8 cellular contexts compared by ENCODE assay signal in genomic region chr19:1130801-1131717, GRCh38. TPM values are rescaled to one million over a fixed set of nuclear protein-coding genes. Genes with fewer than 3 reads are reported as not detected.
DNase-seq lines count a peak whose midpoint lies in the region; ATAC-seq and TF ChIP-seq lines count a peak whose summit lies in the region.

No MANE protein-coding gene starts in this region.

- no peaks in the 10 kb centered on the region for H3K9me3 ChIP-seq in CD4-positive, alpha-beta memory T cell (ENCODE audit: control insufficient read depth in 1 of 2, low read length in 2 of 2)
- no peaks in the 10 kb centered on the region for H3K9me3 ChIP-seq in OCI-LY7 (ENCODE audit: low read length)
- no peaks in the 10 kb centered on the region for H3K9me3 ChIP-seq in breast epithelium
- H3K9me3 ChIP-seq in mucosa of descending colon = no peaks in the 10 kb centered on the region
- no peaks in the 10 kb centered on the region for H3K9me3 ChIP-seq in tibial nerve

- peaks cover 0 to 2% (median 0%) of the 10 kb centered on the region in 8 donors for H3K9me3 Mint-ChIP-seq in CD4-positive, alpha-beta memory T cell

- peaks cover 12% of the 10 kb centered on the region for H3K36me3 ChIP-seq in CD4-positive, alpha-beta memory T cell (ENCODE audit: insufficient read depth, low read length)
- peaks cover 18% of the 10 kb centered on the region; the same call in 1 of the 2 replicates for H3K36me3 ChIP-seq in OCI-LY7 (ENCODE audit: insufficient read depth, low read length)
- H3K36me3 ChIP-seq in breast epithelium = no peaks in the 10 kb centered on the region
- peaks cover 4% of the 10 kb centered on the region for H3K36me3 ChIP-seq in mucosa of descending colon (ENCODE audit: low read depth)
- peaks cover 0 to 41% (median 13%) of the 10 kb centered on the region in 3 donors for H3K36me3 ChIP-seq in tibial nerve

- no peaks in the 10 kb centered on the region; the same call in 1 of the 2 replicates for H4K20me1 ChIP-seq in OCI-LY7 (ENCODE audit: insufficient read depth, low read length)

- no peaks in the 10 kb centered on the region for H3K27me3 ChIP-seq in CD4-positive, alpha-beta memory T cell (ENCODE audit: insufficient read depth, low read length)
- no peaks in the 10 kb centered on the region for H3K27me3 ChIP-seq in breast epithelium
- no peaks in the 10 kb centered on the region for H3K27me3 ChIP-seq in tibial nerve

- no peaks in the 10 kb centered on the region for H3K9me2 ChIP-seq in OCI-LY7 (ENCODE audit: insufficient read depth, low read length)

- peaks cover 6 to 35% (median 20%) of the 10 kb centered on the region in 4 donors for H3K4me1 Mint-ChIP-seq in CD4-positive, alpha-beta memory T cell

- no peaks in the 10 kb centered on the region for H3K79me2 ChIP-seq in OCI-LY7 (ENCODE audit: insufficient read depth, low read depth, low read length)

- H3K27me3 Mint-ChIP-seq in CD4-positive, alpha-beta memory T cell = no peaks in the 10 kb centered on the region

- peak overlapping the region; percentile 61 to 89 for H3K4me3 ChIP-seq in CD4-positive, alpha-beta memory T cell (ENCODE audit: low read length in 2 of 2)
- H3K4me3 ChIP-seq in OCI-LY7 (ENCODE audit: low read depth, low read length, poor library complexity, severe bottlenecking) = peak overlapping the region; percentile 71
- H3K4me3 ChIP-seq in breast epithelium = peak overlapping the region; percentile 64 to 100 (median 70)
- peak overlapping the region; percentile 44 for H3K4me3 ChIP-seq in mucosa of descending colon
- H3K4me3 ChIP-seq in tibial nerve = peak overlapping the region; percentile 50 to 97 (median 76)

- peaks cover 0 to 17% of the 10 kb centered on the region in 2 donors for H3K36me3 Mint-ChIP-seq in CD4-positive, alpha-beta memory T cell

- no peak for TF ChIP-seq EP300 in tibial nerve (IDR thresholded peaks at IDR 0.05)

- H3K4me2 ChIP-seq in OCI-LY7 (ENCODE audit: low read length) = peak overlapping the region; percentile 99

- CTCF ChIA-PET in CD4-positive, alpha-beta memory T cell (lab: Charles Lee; ENCODE audit: partially characterized antibody) = interaction anchor here (1.0 to 2.2 kb wide), 6 partner anchors 9 to 64 kb away, joined by 3 to 10 read pairs (median 4); partner anchors contain the start of gene ARHGAP45
- CTCF ChIA-PET in OCI-LY7 (lab: Charles Lee; ENCODE audit: unreplicated experiment) = interaction anchor here (0.9 kb wide), 1 partner anchor 18 kb away, joined by 5 read pairs; no protein-coding TSS in a partner anchor

- H3K27ac Mint-ChIP-seq in CD4-positive, alpha-beta memory T cell = peak overlapping the region; percentile 85 to 95 (median 94)

- intact Hi-C loops in CD4-positive, alpha-beta memory T cell (cut with micrococcal nuclease) = loop anchor here (5.0 kb wide), 2 partner anchors 34 to 61 kb away; partner anchors contain the start of gene POLR2E
- intact Hi-C loops in OCI-LY7 (cut with micrococcal nuclease; ENCODE audit: unreplicated experiment) (loop anchor here (5.0 kb wide), 1 partner anchor 41 kb away; the partner anchor contains the start of gene SBNO2), breast epithelium (cut with DNase I; ENCODE audit: low total_unique reads) (loop anchor here (10.0 kb wide), 1 partner anchor 54 kb away; no protein-coding TSS in a partner anchor), mucosa of descending colon (cut with DNase I, micrococcal nuclease) (no loop called here)

- no peak overlapping the region for H2AFZ ChIP-seq in OCI-LY7 (ENCODE audit: low read length)

- H3K27ac ChIP-seq in CD4-positive, alpha-beta memory T cell (ENCODE audit: low read depth, low read length) = peak overlapping the region; percentile 90
- H3K27ac ChIP-seq in OCI-LY7 (ENCODE audit: low read depth, low read length, poor library complexity, severe bottlenecking) (peak overlapping the region; percentile 85), breast epithelium (peak overlapping the region; percentile 86 to 99), tibial nerve (peak overlapping the region; percentile 62 to 94 (median 92))

- TF ChIP-seq POLR2A in breast epithelium (IDR thresholded peaks at IDR 0.05) (no peak), tibial nerve (IDR thresholded peaks at IDR 0.05) (no peak)

- DNase-seq in CD4-positive, alpha-beta memory T cell = peak; percentile 53 to 70 (median 60)
- DNase-seq in OCI-LY7 (ENCODE audit: low spot score) (peak; percentile 41), breast epithelium (ENCODE audit: low spot score in 2 of 2) (no peak), mucosa of descending colon (peak in 2 of 3 donors; percentile 63 to 85), tibial nerve (ENCODE audit: low spot score in 2 of 2) (no peak), cerebellar cortex (ENCODE audit: low spot score) (no peak)

- H3K4me3 Mint-ChIP-seq in CD4-positive, alpha-beta memory T cell = peak overlapping the region; percentile 85 to 92 (median 88)

- 58 to 63% methylated on average over 11 to 22 of the region's 22 CpGs for whole genome bisulfite sequencing in tibial nerve, 2 donors

- POLR2A ChIA-PET in CD4-positive, alpha-beta memory T cell (lab: Charles Lee; ENCODE audit: partially characterized antibody) = interaction anchor here (0.5 to 4.7 kb wide), 35 partner anchors 8 to 222 kb away, joined by 3 to 42 read pairs (median 5); partner anchors contain the start of genes ABCA7, ARHGAP45, CIRBP and CNN2
- POLR2A ChIA-PET in OCI-LY7 (lab: Charles Lee) = no interaction called here

- no TSS peak for BruUV-seq in OCI-LY7 (replicated peaks; lab: Mats Ljungman, UMichigan)

- ATAC-seq in mucosa of descending colon (peak; percentile 10), GM19023 (IDR thresholded peaks at IDR 0.05; ENCODE audit: unreplicated experiment) (no peak), GM19395 (IDR thresholded peaks at IDR 0.05; ENCODE audit: unreplicated experiment) (no peak)

- TF ChIP-seq CTCF in OCI-LY7 (conservative IDR thresholded peaks at IDR 0.05; ENCODE audit: low read length) (no peak), breast epithelium (IDR thresholded peaks at IDR 0.05) (no peak), mucosa of descending colon (IDR thresholded peaks at IDR 0.05) (no peak), tibial nerve (IDR thresholded peaks at IDR 0.05) (no peak)

- H3K4me1 ChIP-seq in CD4-positive, alpha-beta memory T cell (ENCODE audit: insufficient read depth, low read length) = peaks cover 55% of the 10 kb centered on the region
- H3K4me1 ChIP-seq in OCI-LY7 (ENCODE audit: insufficient read depth, low read length, poor library complexity, severe bottlenecking) (peaks cover 34% of the 10 kb centered on the region), breast epithelium (peaks cover 29 to 36% of the 10 kb centered on the region in 2 donors), mucosa of descending colon (ENCODE audit: low read depth) (peaks cover 52% of the 10 kb centered on the region), tibial nerve (peaks cover 0 to 91% (median 43%) of the 10 kb centered on the region in 4 donors)

RNA-seq across cellular contexts. Expression of gene GPX4, which starts 27.3 kb away (rescaled TPM):
- total RNA-seq in CD4-positive, alpha-beta memory T cell = 100 to 1,000 TPM; 210 to 220 TPM
- polyA plus RNA-seq in CD4-positive, alpha-beta memory T cell = 100 to 1,000 TPM; 399 to 406 TPM
- 184 and 203 TPM in 2 replicates for total RNA-seq in OCI-LY7 (2014; rRNA removed; shearing (Covaris generic))
- total RNA-seq in OCI-LY7 (2022) (148 and 156 TPM in 2 replicates), breast epithelium (1,000 to 10,000 TPM in 1 of 3 donors, 100 to 1,000 TPM in 2; 357 to 1,796 (median 492) TPM), mucosa of descending colon (100 to 1,000 TPM; 126 to 187 (median 144) TPM), tibial nerve (100 to 1,000 TPM; 337 to 518 (median 493) TPM)

RNA-seq across cellular contexts. Expression of gene POLR2E, which starts 35.9 kb away (rescaled TPM):
- total RNA-seq in CD4-positive, alpha-beta memory T cell = 10 to 100 TPM; 76.0 to 80.0 TPM
- polyA plus RNA-seq in CD4-positive, alpha-beta memory T cell = 100 to 1,000 TPM; 167 to 197 TPM
- 153 and 165 TPM in 2 replicates for total RNA-seq in OCI-LY7 (2014; rRNA removed; shearing (Covaris generic))
- total RNA-seq in OCI-LY7 (2022) = 160 and 193 TPM in 2 replicates
- total RNA-seq in breast epithelium = 100 to 1,000 TPM in 1 of 3 donors, 10 to 100 TPM in 2; 65.9 to 175 (median 89.1) TPM
- 100 to 1,000 TPM; 108 to 138 (median 133) TPM for total RNA-seq in mucosa of descending colon
- 100 to 1,000 TPM in 3 of 4 donors, 10 to 100 TPM in 1; 81.6 to 136 (median 121) TPM for total RNA-seq in tibial nerve

RNA-seq across cellular contexts. Expression of gene SBNO2, which starts 43.0 kb away (rescaled TPM):
- 10 to 100 TPM; 92.6 to 98.6 TPM for total RNA-seq in CD4-positive, alpha-beta memory T cell
- polyA plus RNA-seq in CD4-positive, alpha-beta memory T cell = 1 to 10 TPM in 1 of 2 donors, under 1 TPM in 1; 0.37 to 3.5 TPM
- total RNA-seq in OCI-LY7 (2014; rRNA removed; shearing (Covaris generic)) = 17.6 and 26.6 TPM in 2 replicates
- total RNA-seq in OCI-LY7 (2022) (43.3 and 48.8 TPM in 2 replicates), breast epithelium (10 to 100 TPM; 15.4 to 63.3 (median 43.9) TPM), mucosa of descending colon (10 to 100 TPM; 58.0 to 86.6 (median 74.6) TPM), tibial nerve (100 to 1,000 TPM in 1 of 4 donors, 10 to 100 TPM in 3; 26.6 to 105 (median 39.3) TPM)

Comparison
In these comparisons a context has a peak if more than half of its experiments do, and no peak if none do; other contexts are left out.
1. DNase-seq: peak in CD4-positive, alpha-beta memory T cell (5 of 5), OCI-LY7 (single experiment) and mucosa of descending colon (2 of 3); none in breast epithelium (0 of 2), tibial nerve (0 of 2) and cerebellar cortex (single experiment).
2. intact Hi-C loops: an anchor here in CD4-positive, alpha-beta memory T cell (5.0 kb wide), OCI-LY7 (5.0 kb wide) and breast epithelium (10.0 kb wide); none called in mucosa of descending colon.
3. Peak in every context shown above with its lines, with median percentiles within 50 percentile points of each other: H3K27ac ChIP-seq and H3K4me3 ChIP-seq.